In the genomic region with DNA sequence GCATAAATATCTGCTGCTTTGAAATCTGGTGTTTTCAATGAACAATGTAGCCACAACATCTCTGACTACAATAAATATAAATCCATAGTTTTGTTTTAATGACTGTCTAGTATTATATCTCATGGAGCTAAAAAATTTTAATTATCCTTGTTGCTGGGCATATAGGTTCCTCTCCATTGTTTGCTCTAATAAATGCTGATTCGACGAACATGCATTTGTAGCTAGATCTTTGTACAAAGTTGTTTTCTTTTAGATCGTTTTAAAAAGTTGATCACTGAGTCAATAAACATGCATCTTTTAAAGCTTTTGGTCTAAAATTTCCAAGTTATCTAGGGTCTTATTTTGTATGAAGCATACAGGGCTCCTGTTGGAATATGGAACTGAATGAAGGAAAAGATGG, we compare ENCODE assay signal across 21 cellular contexts.
DNase-seq lines count a peak whose midpoint lies in the region; ATAC-seq, FAIRE-seq and TF ChIP-seq lines count a peak whose summit lies in the region.
"Had no signal": no experiment of that assay in that cellular context is flagged by ENCODE, and none has a peak within 500 bp of the region (broad histone marks: within the 10 kb centered on the region; RNA-seq: fewer than 3 reads in every experiment).

No MANE protein-coding gene starts in this region.

- no peak overlapping the region for H2AK9ac ChIP-seq in IMR-90 (replicated peaks; ENCODE audit: low read depth, low read length, poor library complexity)

- H3K9me3 ChIP-seq in A549 = no peaks in the 10 kb centered on the region
- H3K9me3 ChIP-seq in IMR-90 (ENCODE audit: control insufficient read depth, insufficient read depth, low read length) = no peaks in the 10 kb centered on the region
- no peaks in the 10 kb centered on the region for H3K9me3 ChIP-seq in K562 (replicated peaks; ENCODE audit: control insufficient read depth, insufficient read depth, low read depth, low read length)
- no peaks in the 10 kb centered on the region for H3K9me3 ChIP-seq in upper lobe of right lung
- H3K9me3 ChIP-seq: Caco-2 had no signal

- H4K5ac ChIP-seq in IMR-90 (ENCODE audit: low read depth, low read length) = no peak overlapping the region

- H3K36me3 ChIP-seq in IMR-90 (ENCODE audit: control insufficient read depth, insufficient read depth, low read length) (no peaks in the 10 kb centered on the region), K562 (ENCODE audit: control insufficient read depth, insufficient read depth, low read length) (no peaks in the 10 kb centered on the region), upper lobe of right lung (no peaks in the 10 kb centered on the region)
- H3K36me3 ChIP-seq: BLaER1 treated with 17β-estradiol and CSF1 and Interleukin-3, amounts not matched to agents 10 nM and 100 nM had no signal

- H3K14ac ChIP-seq in IMR-90 (replicated peaks; ENCODE audit: low read depth, low read length) = no peak overlapping the region

- TF ChIP-seq CTCF in A549 (IDR thresholded peaks at IDR 0.05) (no peak), IMR-90 (conservative IDR thresholded peaks at IDR 0.05; ENCODE audit: low read depth, low read length) (no peak), K562 (IDR thresholded peaks at IDR 0.05 in 2 of 3, conservative IDR thresholded peaks at IDR 0.05 in 1 of 3; ENCODE audit: insufficient read depth in 2 of 3, low read depth in 1 of 3, low read length in 3 of 3) (no peak), upper lobe of right lung (IDR thresholded peaks at IDR 0.05) (no peak)

- CTCF ChIA-PET in A549 (lab: Yijun Ruan, JAX) (no interaction called here), IMR-90 (lab: Yijun Ruan, JAX) (no interaction called here), K562 (lab: Yijun Ruan, JAX; ENCODE audit: low intra/inter-chr PET ratio) (no interaction called here)
- CTCF ChIA-PET in activated naive CD4-positive, alpha-beta T cell treated with anti-CD3 and anti-CD28 coated beads, Interleukin-2, amount 10 ng/mL, durations not matched to agents 7 days and 5 days (lab: Charles Lee) = no interaction called here

- no peak overlapping the region for H3K4me3 ChIP-seq in A549
- no peak overlapping the region for H3K4me3 ChIP-seq in IMR-90 (ENCODE audit: insufficient read depth, low read depth, low read length)
- no peak overlapping the region for H3K4me3 ChIP-seq in K562
- H3K4me3 ChIP-seq in upper lobe of right lung = no peak overlapping the region
- H3K4me3 ChIP-seq: BLaER1 treated with 17β-estradiol and CSF1 and Interleukin-3, amounts not matched to agents 10 nM and 100 nM had no signal

- in situ Hi-C loops in IMR-90 (cut with MboI; ENCODE audit: low sequenced_read_pairs) = no loop called here
- in situ Hi-C loops in K562 (cut with MboI) = no loop called here

- H3K23ac ChIP-seq in IMR-90 (ENCODE audit: low read depth, low read length) = no peak overlapping the region

- H4K91ac ChIP-seq in IMR-90 (ENCODE audit: insufficient read depth, low read depth, low read length) = no peak overlapping the region

- no TSS peak for BruUV-seq in IMR-90 (replicated peaks; lab: Mats Ljungman, UMichigan)
- no TSS peak for BruUV-seq in K562 (replicated peaks; lab: Mats Ljungman, UMichigan)

- H4K20me1 ChIP-seq in IMR-90 (ENCODE audit: insufficient read depth, low read length) (no peaks in the 10 kb centered on the region), K562 (replicated peaks; ENCODE audit: control insufficient read depth, insufficient read depth, low read length) (no peaks in the 10 kb centered on the region)

- TF ChIP-seq POLR2A in A549 (IDR thresholded peaks at IDR 0.05; ENCODE audit: low read length) (no peak), IMR-90 (IDR thresholded peaks at IDR 0.05; ENCODE audit: low read depth, low read length) (no peak), K562 (conservative IDR thresholded peaks at IDR 0.05) (no peak)

- H3K27ac ChIP-seq in A549 (no peak overlapping the region), IMR-90 (ENCODE audit: insufficient read depth, low read length) (no peak overlapping the region), K562 (ENCODE audit: extremely low read depth, low read depth, low read length) (no peak overlapping the region), upper lobe of right lung (no peak overlapping the region)
- H3K27ac ChIP-seq: BLaER1 treated with 17β-estradiol and CSF1 and Interleukin-3, amounts not matched to agents 10 nM and 100 nM; C4-2B had no signal

- ATAC-seq in A549 (no peak), IMR-90 (ENCODE audit: low read depth) (no peak), K562 (no peak), upper lobe of right lung (no peak)
- ATAC-seq: CD8-positive, alpha-beta T cell had no signal

- 28% methylated on average over 3 of the region's 3 CpGs for WGBS in A549 (ENCODE audit: missing lambda C conversion rate)
- no CpG with 5 or more reads among the region's 3 CpGs for WGBS in IMR-90 (ENCODE audit: extremely low coverage in 2 of 2, insufficient read length in 1 of 2), 2 experiments
- WGBS in K562 (ENCODE audit: insufficient coverage, low coverage, missing lambda C conversion rate) = 6% methylated on average over 3 of the region's 3 CpGs

- H3K27me3 Mint-ChIP-seq in activated naive CD4-positive, alpha-beta T cell treated with anti-CD3 and anti-CD28 coated beads, Interleukin-2, amount 10 ng/mL, durations not matched to agents 7 days and 5 days = peaks cover 4% of the 10 kb centered on the region

- H4K8ac ChIP-seq in IMR-90 (ENCODE audit: low read depth in 2 of 2, low read length in 2 of 2) = no peak overlapping the region

- no peak overlapping the region for H2BK120ac ChIP-seq in IMR-90 (ENCODE audit: low read depth, low read length)

- no peak overlapping the region for H2BK5ac ChIP-seq in IMR-90 (ENCODE audit: low read depth, low read length, poor library complexity, severe bottlenecking)

- H3K9me3 Mint-ChIP-seq in activated naive CD4-positive, alpha-beta T cell treated with anti-CD3 and anti-CD28 coated beads, Interleukin-2, amount 10 ng/mL, durations not matched to agents 7 days and 5 days = no peaks in the 10 kb centered on the region
- H3K9me3 Mint-ChIP-seq: CD4-positive, alpha-beta T cell; CD8-positive, alpha-beta T cell had no signal

- H3K56ac ChIP-seq in IMR-90 (ENCODE audit: extremely low read depth, insufficient read depth, low read length) = no peak overlapping the region

- no peak overlapping the region for H2AFZ ChIP-seq in IMR-90 (replicated peaks; ENCODE audit: low read length, poor library complexity)
- H2AFZ ChIP-seq in K562 (ENCODE audit: low read depth, low read length) = no peak overlapping the region

- H3K9ac ChIP-seq in IMR-90 (ENCODE audit: low read depth, low read length) (no peak overlapping the region), K562 (ENCODE audit: insufficient read depth in 1 of 2, low read depth in 2 of 2, low read length in 2 of 2) (no peak overlapping the region)
- H3K9ac ChIP-seq: BLaER1 treated with 17β-estradiol and CSF1 and Interleukin-3, amounts not matched to agents 10 nM and 100 nM had no signal

- no peak overlapping the region for H2AK5ac ChIP-seq in IMR-90 (ENCODE audit: low read depth, low read length)

- no peaks in the 10 kb centered on the region for H3K79me1 ChIP-seq in IMR-90 (ENCODE audit: low read depth in 1 of 2, low read length in 2 of 2)

- no peak overlapping the region for H3K4me3 Mint-ChIP-seq in activated naive CD4-positive, alpha-beta T cell treated with anti-CD3 and anti-CD28 coated beads, Interleukin-2, amount 10 ng/mL, durations not matched to agents 7 days and 5 days
- H3K4me3 Mint-ChIP-seq: B cell; CD4-positive, alpha-beta T cell; CD8-positive, alpha-beta T cell had no signal

- DNase-seq in A549 (ENCODE audit: low read depth in 1 of 2, low spot score in 1 of 2) = no peak
- DNase-seq in IMR-90 = no peak
- DNase-seq in K562 (ENCODE audit: extremely low read depth in 1 of 4, low spot score in 3 of 4) = no peak
- no peak for DNase-seq in activated naive CD4-positive, alpha-beta T cell treated with anti-CD3 and anti-CD28 coated beads, Interleukin-2, amount 10 ng/mL, durations not matched to agents 7 days and 5 days
- DNase-seq in upper lobe of right lung = no peak
- DNase-seq: 8988T; AML-193; Caco-2; Calu3; CD4-positive, alpha-beta T cell; CD8-positive, alpha-beta T cell; DMS79 treated with DMSO at 0.1 percent for 48 hours; GF-D8 had no signal

- H3K9me1 ChIP-seq in IMR-90 (ENCODE audit: insufficient read depth, low read length) (no peaks in the 10 kb centered on the region), K562 (ENCODE audit: control insufficient read depth, insufficient read depth, low read length) (no peaks in the 10 kb centered on the region)

- no peak overlapping the region for H2BK15ac ChIP-seq in IMR-90 (ENCODE audit: low read depth, low read length)

- peak; percentile 73 for FAIRE-seq in A549 (lab: Jason Lieb, UNC)
- FAIRE-seq in K562 (lab: Jason Lieb, UNC) = no peak
- FAIRE-seq: A204.1, D721Med, G401.6, GM12891, GM19239 had no signal

- no peaks in the 10 kb centered on the region for H3K79me2 ChIP-seq in K562 (ENCODE audit: control insufficient read depth, insufficient read depth, low read length)

- no peak overlapping the region for H3K18ac ChIP-seq in IMR-90 (ENCODE audit: low read depth, low read length)

- dilution Hi-C loops in IMR-90 (cut with HindIII; ENCODE audit: low sequenced_read_pairs, unreplicated experiment) = no loop called here

- intact Hi-C loops in IMR-90 (cut with micrococcal nuclease) = no loop called here
- intact Hi-C loops in K562 (cut with micrococcal nuclease) = no loop called here
- intact Hi-C loops in upper lobe of right lung (cut with DNase I) = no loop called here

- TF ChIP-seq EP300 in A549 (IDR thresholded peaks at IDR 0.05) (no peak), K562 (IDR thresholded peaks at IDR 0.05; ENCODE audit: low read length) (no peak)

- H3K4me1 Mint-ChIP-seq in activated naive CD4-positive, alpha-beta T cell treated with anti-CD3 and anti-CD28 coated beads, Interleukin-2, amount 10 ng/mL, durations not matched to agents 7 days and 5 days = no peaks in the 10 kb centered on the region
- H3K4me1 Mint-ChIP-seq: B cell had no signal

- H3K4me2 ChIP-seq in A549 = no peak overlapping the region
- H3K4me2 ChIP-seq in IMR-90 (ENCODE audit: low read depth, low read length) = no peak overlapping the region
- no peak overlapping the region for H3K4me2 ChIP-seq in K562 (ENCODE audit: insufficient read depth, low read length)
- H3K4me2 ChIP-seq: BLaER1 treated with 17β-estradiol and CSF1 and Interleukin-3, amounts not matched to agents 10 nM and 100 nM had no signal

- TF ChIP-seq RAD21 in A549 (conservative IDR thresholded peaks at IDR 0.05 in 1 of 2, IDR thresholded peaks at IDR 0.05 in 1 of 2) = no peak
- TF ChIP-seq RAD21 in IMR-90 (IDR thresholded peaks at IDR 0.05; ENCODE audit: low read length) = no peak
- TF ChIP-seq RAD21 in K562 (CRISPR knock-in tag; conservative IDR thresholded peaks at IDR 0.05 in 1 of 2, IDR thresholded peaks at IDR 0.05 in 1 of 2) = no peak

- H3K36me3 Mint-ChIP-seq in activated naive CD4-positive, alpha-beta T cell treated with anti-CD3 and anti-CD28 coated beads, Interleukin-2, amount 10 ng/mL, durations not matched to agents 7 days and 5 days = no peaks in the 10 kb centered on the region
- H3K36me3 Mint-ChIP-seq: CD8-positive, alpha-beta T cell had no signal

- H3K27me3 ChIP-seq in IMR-90 (ENCODE audit: control insufficient read depth, insufficient read depth, low read length) (no peaks in the 10 kb centered on the region), K562 (ENCODE audit: control insufficient read depth in 2 of 2, insufficient read depth in 2 of 2, low read length in 2 of 2) (no peaks in the 10 kb centered on the region), upper lobe of right lung (no peaks in the 10 kb centered on the region)

- H3K4ac ChIP-seq in IMR-90 (ENCODE audit: low read depth, low read length) = no peak overlapping the region

- H2BK20ac ChIP-seq in IMR-90 (ENCODE audit: low read depth, low read length) = no peak overlapping the region

- H3K27ac Mint-ChIP-seq in activated naive CD4-positive, alpha-beta T cell treated with anti-CD3 and anti-CD28 coated beads, Interleukin-2, amount 10 ng/mL, durations not matched to agents 7 days and 5 days = no peak overlapping the region
- H3K27ac Mint-ChIP-seq: B cell; CD4-positive, alpha-beta T cell; CD8-positive, alpha-beta T cell had no signal

- POLR2A ChIA-PET in A549 (lab: Yijun Ruan, JAX) = no interaction called here
- POLR2A ChIA-PET in IMR-90 (lab: Charles Lee; ENCODE audit: unreplicated experiment) = no interaction called here
- POLR2A ChIA-PET in K562 (lab: Yijun Ruan, JAX) = no interaction called here

- H3K4me1 ChIP-seq in A549 (no peaks in the 10 kb centered on the region), IMR-90 (ENCODE audit: control insufficient read depth, insufficient read depth, low read length) (no peaks in the 10 kb centered on the region), K562 (replicated peaks in 1 of 2; ENCODE audit: control insufficient read depth in 2 of 2, insufficient read depth in 2 of 2, low read length in 2 of 2) (no peaks in the 10 kb centered on the region), upper lobe of right lung (no peaks in the 10 kb centered on the region)
- H3K4me1 ChIP-seq: BLaER1 treated with 17β-estradiol and CSF1 and Interleukin-3, amounts not matched to agents 10 nM and 100 nM; Caco-2 had no signal
